ENCODE assay signal across 12 cellular contexts in genomic region chr7:15007507-15007906, GRCh38.
DNase-seq lines count a peak whose midpoint lies in the region; ATAC-seq, FAIRE-seq and TF ChIP-seq lines count a peak whose summit lies in the region.
"Had no signal": no experiment of that assay in that cellular context is flagged by ENCODE, and none has a peak within 500 bp of the region (broad histone marks: within the 10 kb centered on the region; RNA-seq: fewer than 3 reads in every experiment).

No MANE protein-coding gene starts in this region.

- no peak overlapping the region for H3K4ac ChIP-seq in IMR-90 (ENCODE audit: low read depth, low read length)
- no peak overlapping the region for H3K4ac ChIP-seq in mesenchymal stem cell (ENCODE audit: low read depth in 1 of 2, low read length in 2 of 2)

- no peaks in the 10 kb centered on the region for H4K20me1 ChIP-seq in IMR-90 (ENCODE audit: insufficient read depth, low read length)

- no peaks in the 10 kb centered on the region for H3K9me1 ChIP-seq in IMR-90 (ENCODE audit: insufficient read depth, low read length)

- H3K9me3 ChIP-seq in IMR-90 (ENCODE audit: control insufficient read depth, insufficient read depth, low read length): no peaks in the 10 kb centered on the region; the same call in 1 of the 2 replicates
- no peaks in the 10 kb centered on the region for H3K9me3 ChIP-seq in mesenchymal stem cell (ENCODE audit: control insufficient read depth, low read length)

- H4K91ac ChIP-seq in IMR-90 (ENCODE audit: insufficient read depth, low read depth, low read length): no peak overlapping the region
- H4K91ac ChIP-seq in mesenchymal stem cell (ENCODE audit: low read length): no peak overlapping the region

- dilution Hi-C loops in IMR-90 (cut with HindIII; ENCODE audit: low sequenced_read_pairs, unreplicated experiment): no loop called here

- H2BK5ac ChIP-seq in IMR-90 (ENCODE audit: low read depth, low read length, poor library complexity, severe bottlenecking) (no peak overlapping the region), mesenchymal stem cell (ENCODE audit: low read depth, low read length, poor library complexity, severe bottlenecking) (no peak overlapping the region)

- no peak overlapping the region for H3K4me3 ChIP-seq in IMR-90 (ENCODE audit: insufficient read depth, low read depth, low read length)
- no peak overlapping the region for H3K4me3 ChIP-seq in mesenchymal stem cell (ENCODE audit: insufficient read depth in 1 of 2, low read depth in 1 of 2, low read length in 2 of 2)

- CTCF ChIA-PET in IMR-90 (lab: Yijun Ruan, JAX): no interaction called here

- TF ChIP-seq CTCF in D721Med (IDR thresholded peaks at IDR 0.05; ENCODE audit: insufficient read depth, missing control alignments): peak; percentile 32
- 0 out of 2 replicates have a peak, but pooled peaks have one; percentile 7 for TF ChIP-seq CTCF in IMR-90 (conservative IDR thresholded peaks at IDR 0.05; ENCODE audit: low read depth, low read length)

- H3K36me3 ChIP-seq in IMR-90 (ENCODE audit: control insufficient read depth, insufficient read depth, low read length) (no peaks in the 10 kb centered on the region), mesenchymal stem cell (ENCODE audit: control insufficient read depth in 1 of 2, insufficient read depth in 2 of 2, low read depth in 1 of 2, low read length in 2 of 2) (no peaks in the 10 kb centered on the region)

- no peak overlapping the region for H2BK12ac ChIP-seq in mesenchymal stem cell (ENCODE audit: low read length in 2 of 2)

- TF ChIP-seq RAD21 in IMR-90 (IDR thresholded peaks at IDR 0.05; ENCODE audit: low read length): no peak

- peak overlapping the region; percentile 35 for H2AK9ac ChIP-seq in IMR-90 (replicated peaks; ENCODE audit: low read depth, low read length, poor library complexity)

- H2AK5ac ChIP-seq in IMR-90 (ENCODE audit: low read depth, low read length) (no peak overlapping the region), mesenchymal stem cell (ENCODE audit: low read length, severe bottlenecking) (no peak overlapping the region)

- H3K79me1 ChIP-seq in IMR-90 (ENCODE audit: low read depth in 1 of 2, low read length in 2 of 2) (no peaks in the 10 kb centered on the region), mesenchymal stem cell (replicated peaks; ENCODE audit: low read length, poor library complexity, severe bottlenecking) (no peaks in the 10 kb centered on the region)

- H2BK20ac ChIP-seq in IMR-90 (ENCODE audit: low read depth, low read length): no peak overlapping the region

- in situ Hi-C loops in IMR-90 (cut with MboI; ENCODE audit: low sequenced_read_pairs): no loop called here

- no peak overlapping the region for H3K56ac ChIP-seq in IMR-90 (ENCODE audit: extremely low read depth, insufficient read depth, low read length)

- H4K5ac ChIP-seq in IMR-90 (ENCODE audit: low read depth, low read length): no peak overlapping the region

- no peak overlapping the region for H3K14ac ChIP-seq in IMR-90 (replicated peaks; ENCODE audit: low read depth, low read length)
- no peak overlapping the region for H3K14ac ChIP-seq in mesenchymal stem cell (ENCODE audit: low read length in 2 of 2)

- H2BK120ac ChIP-seq in IMR-90 (ENCODE audit: low read depth, low read length): no peak overlapping the region
- H2BK120ac ChIP-seq in mesenchymal stem cell (ENCODE audit: low read depth, low read length): no peak overlapping the region

- H4K8ac ChIP-seq in IMR-90 (ENCODE audit: low read depth in 2 of 2, low read length in 2 of 2): no peak overlapping the region
- no peak overlapping the region for H4K8ac ChIP-seq in mesenchymal stem cell (ENCODE audit: low read length)

- no peak for TF ChIP-seq POLR2A in IMR-90 (IDR thresholded peaks at IDR 0.05; ENCODE audit: low read depth, low read length)

- 68% methylated on average over 3 of the region's 5 CpGs; no CpG with 5 or more reads in 1 of the 2 experiments for WGBS in IMR-90 (ENCODE audit: extremely low coverage in 2 of 2, insufficient read length in 1 of 2), 2 experiments
- WGBS in mesenchymal stem cell: 86% methylated on average over 5 of the region's 5 CpGs

- H3K4me2 ChIP-seq in IMR-90 (ENCODE audit: low read depth, low read length) (no peak overlapping the region), mesenchymal stem cell (ENCODE audit: low read length, poor library complexity, severe bottlenecking) (no peak overlapping the region)

- H2BK15ac ChIP-seq in IMR-90 (ENCODE audit: low read depth, low read length): no peak overlapping the region
- H2BK15ac ChIP-seq in mesenchymal stem cell (ENCODE audit: low read depth, poor library complexity, severe bottlenecking): no peak overlapping the region

- H2AFZ ChIP-seq in IMR-90 (replicated peaks; ENCODE audit: low read length, poor library complexity) (no peak overlapping the region), mesenchymal stem cell (ENCODE audit: low read depth, low read length) (no peak overlapping the region)

- intact Hi-C loops in IMR-90 (cut with micrococcal nuclease): no loop called here
- intact Hi-C loops in cardiac septum (cut with DNase I): no loop called here

- H3K9ac ChIP-seq in IMR-90 (ENCODE audit: low read depth, low read length): no peak overlapping the region
- H3K9ac ChIP-seq in mesenchymal stem cell (ENCODE audit: low read length): no peak overlapping the region

- DNase-seq in D721Med (ENCODE audit: insufficient read length, low spot score) (no peak), IMR-90 (no peak), UCSD-AML1 (lab: John Stamatoyannopoulos, UW; ENCODE audit: unreplicated experiment) (peak; percentile 4), kidney glomerular epithelial cell (lab: John Stamatoyannopoulos, UW) (peak; percentile 9), mesenchymal stem cell (no peak), cardiac septum (ENCODE audit: low spot score) (no peak)
- DNase-seq in activated naive CD4-positive, alpha-beta T cell treated with Interleukin-2 at 50 U/mL for 16 hours: no peak
- DNase-seq: activated CD4-positive, alpha-beta memory T cell treated with anti-CD3 and anti-CD28 coated beads, Interleukin-2, amount 10 ng/mL, durations not matched to agents 7 days and 5 days; naive B cell; NCI-H345 had no signal

- H3K18ac ChIP-seq in IMR-90 (ENCODE audit: low read depth, low read length): no peak overlapping the region
- no peak overlapping the region for H3K18ac ChIP-seq in mesenchymal stem cell (ENCODE audit: low read depth in 1 of 2, low read length in 2 of 2)

- H3K27me3 ChIP-seq in IMR-90 (ENCODE audit: control insufficient read depth, insufficient read depth, low read length) (no peaks in the 10 kb centered on the region), mesenchymal stem cell (ENCODE audit: control insufficient read depth in 1 of 2, insufficient read depth in 1 of 2, low read length in 2 of 2) (no peaks in the 10 kb centered on the region)

- POLR2A ChIA-PET in IMR-90 (lab: Charles Lee; ENCODE audit: unreplicated experiment): no interaction called here

- H3K27ac ChIP-seq in IMR-90 (ENCODE audit: insufficient read depth, low read length): no peak overlapping the region
- no peak overlapping the region for H3K27ac ChIP-seq in mesenchymal stem cell (ENCODE audit: low read length, poor library complexity, severe bottlenecking)

- ATAC-seq in IMR-90 (ENCODE audit: low read depth): peak; percentile 35; the same call in 1 of the 2 replicates
- ATAC-seq in GM21381 (IDR thresholded peaks at IDR 0.05; ENCODE audit: unreplicated experiment): no peak

- BruUV-seq in IMR-90 (replicated peaks; lab: Mats Ljungman, UMichigan): no TSS peak

- H3K4me1 ChIP-seq in IMR-90 (ENCODE audit: control insufficient read depth, insufficient read depth, low read length) (no peaks in the 10 kb centered on the region), mesenchymal stem cell (ENCODE audit: control insufficient read depth, insufficient read depth, low read depth, low read length) (no peaks in the 10 kb centered on the region)

- no peak overlapping the region for H3K23ac ChIP-seq in IMR-90 (ENCODE audit: low read depth, low read length)
- H3K23ac ChIP-seq in mesenchymal stem cell (ENCODE audit: low read length in 2 of 2): no peak overlapping the region

- FAIRE-seq in D721Med (lab: Jason Lieb, UNC): no peak
- FAIRE-seq: GM12891 had no signal

TF ChIP-seq in IMR-90, 13 proteins besides CTCF, POLR2A, EP300 and RAD21:
- TF ChIP-seq SMC3 (IDR thresholded peaks at IDR 0.05; ENCODE audit: low read depth, low read length) (no peak), MXI1 (IDR thresholded peaks at IDR 0.05; ENCODE audit: borderline replicate concordance, low read depth, low read length) (no peak), FOS (IDR thresholded peaks at IDR 0.05; ENCODE audit: low read depth, low read length) (no peak), USF2 (IDR thresholded peaks at IDR 0.05; ENCODE audit: low read depth, low read length) (no peak), CHD1 (IDR thresholded peaks at IDR 0.05; ENCODE audit: low read depth, low read length) (no peak), RFX5 (IDR thresholded peaks at IDR 0.05; ENCODE audit: low read depth, low read length) (no peak), MAFK (IDR thresholded peaks at IDR 0.05; ENCODE audit: low read depth, low read length) (no peak), BHLHE40 (IDR thresholded peaks at IDR 0.05; ENCODE audit: low read depth, low read length) (no peak), CEBPB (IDR thresholded peaks at IDR 0.05; ENCODE audit: low read depth, low read length) (no peak), NFE2L2 (IDR thresholded peaks at IDR 0.05; ENCODE audit: low read depth, low read length) (no peak), ELK1 (IDR thresholded peaks at IDR 0.05; ENCODE audit: borderline replicate concordance, low read depth, low read length) (no peak), MAZ (IDR thresholded peaks at IDR 0.05; ENCODE audit: borderline replicate concordance, low read depth, low read length) (no peak)

Comparison
In these comparisons a context has a peak if more than half of its experiments do, and no peak if none do; other contexts are left out.
1. DNase-seq: peak in UCSD-AML1 (single experiment) and kidney glomerular epithelial cell (single experiment); none in D721Med (single experiment), IMR-90 (single experiment), activated naive CD4-positive, alpha-beta T cell treated with Interleukin-2 at 50 U/mL for 16 hours (single experiment), mesenchymal stem cell (single experiment) and cardiac septum (single experiment).